Comparison of ENCODE assay signal across 1 cellular context in the genomic region with DNA sequence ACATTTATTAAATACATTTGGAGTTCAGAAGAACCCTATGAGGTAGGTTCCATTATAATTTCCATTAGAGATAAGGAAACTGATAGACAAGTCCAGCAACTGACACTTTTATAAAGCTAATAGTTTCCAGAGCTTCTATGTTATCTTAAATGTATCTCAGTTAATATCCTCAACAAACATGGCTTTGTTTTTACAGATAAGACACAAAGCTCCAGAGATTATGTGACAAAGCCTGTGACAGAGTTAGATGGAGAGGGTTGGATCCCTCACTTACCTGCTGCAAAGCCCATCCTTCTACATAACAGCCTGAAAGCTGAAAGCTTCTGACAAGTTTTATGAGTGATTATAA.
TF ChIP-seq lines count a peak whose summit lies in the region.

No MANE protein-coding gene starts in this region.

TF ChIP-seq in HepG2, 621 proteins besides CTCF, POLR2A, EP300 and RAD21 (continued from another document):
- TF ChIP-seq, protein P1, sequence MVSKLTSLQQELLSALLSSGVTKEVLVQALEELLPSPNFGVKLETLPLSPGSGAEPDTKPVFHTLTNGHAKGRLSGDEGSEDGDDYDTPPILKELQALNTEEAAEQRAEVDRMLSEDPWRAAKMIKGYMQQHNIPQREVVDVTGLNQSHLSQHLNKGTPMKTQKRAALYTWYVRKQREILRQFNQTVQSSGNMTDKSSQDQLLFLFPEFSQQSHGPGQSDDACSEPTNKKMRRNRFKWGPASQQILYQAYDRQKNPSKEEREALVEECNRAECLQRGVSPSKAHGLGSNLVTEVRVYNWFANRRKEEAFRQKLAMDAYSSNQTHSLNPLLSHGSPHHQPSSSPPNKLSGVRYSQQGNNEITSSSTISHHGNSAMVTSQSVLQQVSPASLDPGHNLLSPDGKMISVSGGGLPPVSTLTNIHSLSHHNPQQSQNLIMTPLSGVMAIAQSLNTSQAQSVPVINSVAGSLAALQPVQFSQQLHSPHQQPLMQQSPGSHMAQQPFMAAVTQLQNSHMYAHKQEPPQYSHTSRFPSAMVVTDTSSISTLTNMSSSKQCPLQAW (CRISPR knock-in tag; IDR thresholded peaks at IDR 0.05), result no peak
- TF ChIP-seq RXRB (CRISPR knock-in tag; IDR thresholded peaks at IDR 0.05; ENCODE audit: borderline replicate concordance) (no peak), DMAP1 (CRISPR knock-in tag; IDR thresholded peaks at IDR 0.05) (no peak), ZFP36 (IDR thresholded peaks at IDR 0.05; ENCODE audit: borderline replicate concordance, low read depth, low read length, partially characterized antibody) (no peak), ZZZ3 (CRISPR knock-in tag; IDR thresholded peaks at IDR 0.05; ENCODE audit: borderline replicate concordance) (no peak), ZBTB7B (CRISPR knock-in tag; IDR thresholded peaks at IDR 0.05) (no peak), ZBTB38 (CRISPR knock-in tag; IDR thresholded peaks at IDR 0.05) (no peak), CREB1 (IDR thresholded peaks at IDR 0.05) (no peak), CREB1 (CRISPR knock-in tag; IDR thresholded peaks at IDR 0.05) (no peak), CAMTA2 (CRISPR knock-in tag; IDR thresholded peaks at IDR 0.05; ENCODE audit: borderline replicate concordance) (no peak), ZNF224 (CRISPR knock-in tag; IDR thresholded peaks at IDR 0.05) (no peak), HDAC1 (CRISPR knock-in tag; IDR thresholded peaks at IDR 0.05) (no peak), ZNF567 (CRISPR knock-in tag; IDR thresholded peaks at IDR 0.05; ENCODE audit: borderline replicate concordance) (no peak)
- TF ChIP-seq, protein P2, sequence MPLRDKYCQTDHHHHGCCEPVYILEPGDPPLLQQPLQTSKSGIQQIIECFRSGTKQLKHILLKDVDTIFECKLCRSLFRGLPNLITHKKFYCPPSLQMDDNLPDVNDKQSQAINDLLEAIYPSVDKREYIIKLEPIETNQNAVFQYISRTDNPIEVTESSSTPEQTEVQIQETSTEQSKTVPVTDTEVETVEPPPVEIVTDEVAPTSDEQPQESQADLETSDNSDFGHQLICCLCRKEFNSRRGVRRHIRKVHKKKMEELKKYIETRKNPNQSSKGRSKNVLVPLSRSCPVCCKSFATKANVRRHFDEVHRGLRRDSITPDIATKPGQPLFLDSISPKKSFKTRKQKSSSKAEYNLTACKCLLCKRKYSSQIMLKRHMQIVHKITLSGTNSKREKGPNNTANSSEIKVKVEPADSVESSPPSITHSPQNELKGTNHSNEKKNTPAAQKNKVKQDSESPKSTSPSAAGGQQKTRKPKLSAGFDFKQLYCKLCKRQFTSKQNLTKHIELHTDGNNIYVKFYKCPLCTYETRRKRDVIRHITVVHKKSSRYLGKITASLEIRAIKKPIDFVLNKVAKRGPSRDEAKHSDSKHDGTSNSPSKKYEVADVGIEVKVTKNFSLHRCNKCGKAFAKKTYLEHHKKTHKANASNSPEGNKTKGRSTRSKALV (CRISPR knock-in tag; IDR thresholded peaks at IDR 0.05), result no peak
- TF ChIP-seq, protein P3, sequence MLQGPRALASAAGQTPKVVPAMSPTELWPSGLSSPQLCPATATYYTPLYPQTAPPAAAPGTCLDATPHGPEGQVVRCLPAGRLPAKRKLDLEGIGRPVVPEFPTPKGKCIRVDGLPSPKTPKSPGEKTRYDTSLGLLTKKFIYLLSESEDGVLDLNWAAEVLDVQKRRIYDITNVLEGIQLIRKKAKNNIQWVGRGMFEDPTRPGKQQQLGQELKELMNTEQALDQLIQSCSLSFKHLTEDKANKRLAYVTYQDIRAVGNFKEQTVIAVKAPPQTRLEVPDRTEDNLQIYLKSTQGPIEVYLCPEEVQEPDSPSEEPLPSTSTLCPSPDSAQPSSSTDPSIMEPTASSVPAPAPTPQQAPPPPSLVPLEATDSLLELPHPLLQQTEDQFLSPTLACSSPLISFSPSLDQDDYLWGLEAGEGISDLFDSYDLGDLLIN (CRISPR knock-in tag; IDR thresholded peaks at IDR 0.05; ENCODE audit: borderline replicate concordance), result no peak
- TF ChIP-seq, protein P4, sequence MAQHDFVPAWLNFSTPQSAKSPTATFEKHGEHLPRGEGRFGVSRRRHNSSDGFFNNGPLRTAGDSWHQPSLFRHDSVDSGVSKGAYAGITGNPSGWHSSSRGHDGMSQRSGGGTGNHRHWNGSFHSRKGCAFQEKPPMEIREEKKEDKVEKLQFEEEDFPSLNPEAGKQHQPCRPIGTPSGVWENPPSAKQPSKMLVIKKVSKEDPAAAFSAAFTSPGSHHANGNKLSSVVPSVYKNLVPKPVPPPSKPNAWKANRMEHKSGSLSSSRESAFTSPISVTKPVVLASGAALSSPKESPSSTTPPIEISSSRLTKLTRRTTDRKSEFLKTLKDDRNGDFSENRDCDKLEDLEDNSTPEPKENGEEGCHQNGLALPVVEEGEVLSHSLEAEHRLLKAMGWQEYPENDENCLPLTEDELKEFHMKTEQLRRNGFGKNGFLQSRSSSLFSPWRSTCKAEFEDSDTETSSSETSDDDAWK (CRISPR knock-in tag; IDR thresholded peaks at IDR 0.05), result no peak
- TF ChIP-seq, protein P5, sequence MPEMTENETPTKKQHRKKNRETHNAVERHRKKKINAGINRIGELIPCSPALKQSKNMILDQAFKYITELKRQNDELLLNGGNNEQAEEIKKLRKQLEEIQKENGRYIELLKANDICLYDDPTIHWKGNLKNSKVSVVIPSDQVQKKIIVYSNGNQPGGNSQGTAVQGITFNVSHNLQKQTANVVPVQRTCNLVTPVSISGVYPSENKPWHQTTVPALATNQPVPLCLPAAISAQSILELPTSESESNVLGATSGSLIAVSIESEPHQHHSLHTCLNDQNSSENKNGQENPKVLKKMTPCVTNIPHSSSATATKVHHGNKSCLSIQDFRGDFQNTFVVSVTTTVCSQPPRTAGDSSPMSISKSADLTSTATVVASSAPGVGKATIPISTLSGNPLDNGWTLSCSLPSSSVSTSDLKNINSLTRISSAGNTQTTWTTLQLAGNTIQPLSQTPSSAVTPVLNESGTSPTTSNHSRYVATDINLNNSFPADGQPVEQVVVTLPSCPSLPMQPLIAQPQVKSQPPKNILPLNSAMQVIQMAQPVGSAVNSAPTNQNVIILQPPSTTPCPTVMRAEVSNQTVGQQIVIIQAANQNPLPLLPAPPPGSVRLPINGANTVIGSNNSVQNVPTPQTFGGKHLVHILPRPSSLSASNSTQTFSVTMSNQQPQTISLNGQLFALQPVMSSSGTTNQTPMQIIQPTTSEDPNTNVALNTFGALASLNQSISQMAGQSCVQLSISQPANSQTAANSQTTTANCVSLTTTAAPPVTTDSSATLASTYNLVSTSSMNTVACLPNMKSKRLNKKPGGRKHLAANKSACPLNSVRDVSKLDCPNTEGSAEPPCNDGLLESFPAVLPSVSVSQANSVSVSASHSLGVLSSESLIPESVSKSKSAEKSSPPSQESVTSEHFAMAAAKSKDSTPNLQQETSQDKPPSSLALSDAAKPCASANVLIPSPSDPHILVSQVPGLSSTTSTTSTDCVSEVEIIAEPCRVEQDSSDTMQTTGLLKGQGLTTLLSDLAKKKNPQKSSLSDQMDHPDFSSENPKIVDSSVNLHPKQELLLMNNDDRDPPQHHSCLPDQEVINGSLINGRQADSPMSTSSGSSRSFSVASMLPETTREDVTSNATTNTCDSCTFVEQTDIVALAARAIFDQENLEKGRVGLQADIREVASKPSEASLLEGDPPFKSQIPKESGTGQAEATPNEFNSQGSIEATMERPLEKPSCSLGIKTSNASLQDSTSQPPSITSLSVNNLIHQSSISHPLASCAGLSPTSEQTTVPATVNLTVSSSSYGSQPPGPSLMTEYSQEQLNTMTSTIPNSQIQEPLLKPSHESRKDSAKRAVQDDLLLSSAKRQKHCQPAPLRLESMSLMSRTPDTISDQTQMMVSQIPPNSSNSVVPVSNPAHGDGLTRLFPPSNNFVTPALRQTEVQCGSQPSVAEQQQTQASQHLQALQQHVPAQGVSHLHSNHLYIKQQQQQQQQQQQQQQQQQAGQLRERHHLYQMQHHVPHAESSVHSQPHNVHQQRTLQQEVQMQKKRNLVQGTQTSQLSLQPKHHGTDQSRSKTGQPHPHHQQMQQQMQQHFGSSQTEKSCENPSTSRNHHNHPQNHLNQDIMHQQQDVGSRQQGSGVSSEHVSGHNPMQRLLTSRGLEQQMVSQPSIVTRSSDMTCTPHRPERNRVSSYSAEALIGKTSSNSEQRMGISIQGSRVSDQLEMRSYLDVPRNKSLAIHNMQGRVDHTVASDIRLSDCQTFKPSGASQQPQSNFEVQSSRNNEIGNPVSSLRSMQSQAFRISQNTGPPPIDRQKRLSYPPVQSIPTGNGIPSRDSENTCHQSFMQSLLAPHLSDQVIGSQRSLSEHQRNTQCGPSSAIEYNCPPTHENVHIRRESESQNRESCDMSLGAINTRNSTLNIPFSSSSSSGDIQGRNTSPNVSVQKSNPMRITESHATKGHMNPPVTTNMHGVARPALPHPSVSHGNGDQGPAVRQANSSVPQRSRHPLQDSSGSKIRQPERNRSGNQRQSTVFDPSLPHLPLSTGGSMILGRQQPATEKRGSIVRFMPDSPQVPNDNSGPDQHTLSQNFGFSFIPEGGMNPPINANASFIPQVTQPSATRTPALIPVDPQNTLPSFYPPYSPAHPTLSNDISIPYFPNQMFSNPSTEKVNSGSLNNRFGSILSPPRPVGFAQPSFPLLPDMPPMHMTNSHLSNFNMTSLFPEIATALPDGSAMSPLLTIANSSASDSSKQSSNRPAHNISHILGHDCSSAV (CRISPR knock-in tag; IDR thresholded peaks at IDR 0.05; ENCODE audit: borderline replicate concordance), result peak; percentile 16; the same call in 1 of the 2 replicates
